Comparison of ENCODE assay signal across 1 cellular context in the genomic region with DNA sequence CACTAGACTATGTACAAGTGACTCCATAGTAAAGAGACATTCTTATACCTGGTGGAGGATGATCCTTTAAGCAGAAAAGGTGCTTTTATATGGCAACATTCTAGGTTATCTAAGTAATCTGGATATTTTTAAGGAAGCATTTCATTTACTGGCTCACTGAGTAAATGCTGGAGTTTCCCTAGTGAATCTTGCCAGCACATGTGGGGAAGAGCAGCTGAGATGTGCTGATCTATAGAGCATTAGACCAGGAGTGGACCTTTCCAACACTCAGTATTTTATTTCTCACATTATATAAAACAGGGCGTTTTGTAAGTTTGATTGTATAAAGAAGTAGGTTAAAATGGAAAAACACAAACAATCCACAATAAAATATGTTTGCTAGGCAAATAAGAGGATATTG.
TF ChIP-seq lines count a peak whose summit lies in the region.

No MANE protein-coding gene starts in this region.

TF ChIP-seq in IMR-90, 13 proteins besides CTCF, POLR2A, EP300 and RAD21 (continued from another document):
- TF ChIP-seq RCOR1 (IDR thresholded peaks at IDR 0.05; ENCODE audit: insufficient replicate concordance, low read length) (no peak), RFX5 (IDR thresholded peaks at IDR 0.05; ENCODE audit: low read depth, low read length) (no peak), CHD1 (IDR thresholded peaks at IDR 0.05; ENCODE audit: low read depth, low read length) (no peak), FOS (IDR thresholded peaks at IDR 0.05; ENCODE audit: low read depth, low read length) (no peak), BHLHE40 (IDR thresholded peaks at IDR 0.05; ENCODE audit: low read depth, low read length) (no peak), NFE2L2 (IDR thresholded peaks at IDR 0.05; ENCODE audit: low read depth, low read length) (no peak), MAZ (IDR thresholded peaks at IDR 0.05; ENCODE audit: borderline replicate concordance, low read depth, low read length) (no peak), MAFK (IDR thresholded peaks at IDR 0.05; ENCODE audit: low read depth, low read length) (no peak)
- TF ChIP-seq, protein P1, sequence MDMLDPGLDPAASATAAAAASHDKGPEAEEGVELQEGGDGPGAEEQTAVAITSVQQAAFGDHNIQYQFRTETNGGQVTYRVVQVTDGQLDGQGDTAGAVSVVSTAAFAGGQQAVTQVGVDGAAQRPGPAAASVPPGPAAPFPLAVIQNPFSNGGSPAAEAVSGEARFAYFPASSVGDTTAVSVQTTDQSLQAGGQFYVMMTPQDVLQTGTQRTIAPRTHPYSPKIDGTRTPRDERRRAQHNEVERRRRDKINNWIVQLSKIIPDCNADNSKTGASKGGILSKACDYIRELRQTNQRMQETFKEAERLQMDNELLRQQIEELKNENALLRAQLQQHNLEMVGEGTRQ (IDR thresholded peaks at IDR 0.05; ENCODE audit: low read depth, low read length), result no peak
- TF ChIP-seq, protein P2, sequence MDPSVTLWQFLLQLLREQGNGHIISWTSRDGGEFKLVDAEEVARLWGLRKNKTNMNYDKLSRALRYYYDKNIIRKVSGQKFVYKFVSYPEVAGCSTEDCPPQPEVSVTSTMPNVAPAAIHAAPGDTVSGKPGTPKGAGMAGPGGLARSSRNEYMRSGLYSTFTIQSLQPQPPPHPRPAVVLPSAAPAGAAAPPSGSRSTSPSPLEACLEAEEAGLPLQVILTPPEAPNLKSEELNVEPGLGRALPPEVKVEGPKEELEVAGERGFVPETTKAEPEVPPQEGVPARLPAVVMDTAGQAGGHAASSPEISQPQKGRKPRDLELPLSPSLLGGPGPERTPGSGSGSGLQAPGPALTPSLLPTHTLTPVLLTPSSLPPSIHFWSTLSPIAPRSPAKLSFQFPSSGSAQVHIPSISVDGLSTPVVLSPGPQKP (IDR thresholded peaks at IDR 0.05; ENCODE audit: borderline replicate concordance, low read depth, low read length), result no peak
